21 cellular contexts compared by ENCODE assay signal in genomic region chr6:12995419-12995818, GRCh38.
DNase-seq lines count a peak whose midpoint lies in the region; ATAC-seq, FAIRE-seq and TF ChIP-seq lines count a peak whose summit lies in the region.
"Had no signal": no experiment of that assay in that cellular context is flagged by ENCODE, and none has a peak within 500 bp of the region (broad histone marks: within the 10 kb centered on the region; RNA-seq: fewer than 3 reads in every experiment).

No MANE protein-coding gene starts in this region.

- H3K27ac ChIP-seq in pancreas = no peak overlapping the region
- H3K27ac ChIP-seq: 22Rv1; BLaER1 treated with 17β-estradiol and CSF1 and Interleukin-3, amounts not matched to agents 10 nM and 100 nM had no signal

- ATAC-seq in pancreas = no peak
- no peak for ATAC-seq in GM19397 (IDR thresholded peaks at IDR 0.05; ENCODE audit: unreplicated experiment)
- ATAC-seq: HCT116 had no signal

- peak; percentile 95 for FAIRE-seq in A204.1 (lab: Jason Lieb, UNC)
- peak; percentile 35 for FAIRE-seq in RCC 7860 (lab: Jason Lieb, UNC)
- peak; percentile 70 for FAIRE-seq in endometrium (lab: Jason Lieb, UNC)
- FAIRE-seq in pancreas (lab: Jason Lieb, UNC) = peak; percentile 87
- FAIRE-seq: GM12892, GM18507 had no signal

- H3K4me1 ChIP-seq in pancreas = peaks cover 0 to 3% (median 0%) of the 10 kb centered on the region in 3 donors

- no peak overlapping the region for H3K4me3 ChIP-seq in pancreas
- H3K4me3 ChIP-seq: BLaER1 treated with 17β-estradiol and CSF1 and Interleukin-3, amounts not matched to agents 10 nM and 100 nM had no signal

- TF ChIP-seq CTCF in pancreas (IDR thresholded peaks at IDR 0.05) = no peak

- peaks cover 0 to 3% (median 0%) of the 10 kb centered on the region in 4 donors for H3K9me3 ChIP-seq in pancreas

- H3K27me3 ChIP-seq in pancreas = no peaks in the 10 kb centered on the region
- H3K27me3 ChIP-seq: BLaER1 treated with 17β-estradiol and CSF1 and Interleukin-3, amounts not matched to agents 10 nM and 100 nM had no signal

- intact Hi-C loops in pancreas (cut with DNase I) = no loop called here

- H3K36me3 ChIP-seq in pancreas = no peaks in the 10 kb centered on the region
- H3K36me3 ChIP-seq: BLaER1 treated with 17β-estradiol and CSF1 and Interleukin-3, amounts not matched to agents 10 nM and 100 nM had no signal

- DNase-seq in RCC 7860 (ENCODE audit: low spot score) = no peak
- no peak for DNase-seq in pancreas
- DNase-seq in GDM1 (lab: John Stamatoyannopoulos, UW) = no peak
- no peak for DNase-seq in NOMO-1 (lab: John Stamatoyannopoulos, UW; ENCODE audit: unreplicated experiment in 2 of 2)
- DNase-seq: CD4-positive, CD25-positive, alpha-beta regulatory T cell; CD8-positive, alpha-beta memory T cell; COR-L47; DMS 273 treated with DMSO at 0.1 percent for 48 hours; DMS53; DND-41; EL; GOT3; H7 had no signal

- 92 to 93% methylated on average over 4 of the region's 4 CpGs for WGBS in pancreas, 2 donors
